In the genomic region with DNA sequence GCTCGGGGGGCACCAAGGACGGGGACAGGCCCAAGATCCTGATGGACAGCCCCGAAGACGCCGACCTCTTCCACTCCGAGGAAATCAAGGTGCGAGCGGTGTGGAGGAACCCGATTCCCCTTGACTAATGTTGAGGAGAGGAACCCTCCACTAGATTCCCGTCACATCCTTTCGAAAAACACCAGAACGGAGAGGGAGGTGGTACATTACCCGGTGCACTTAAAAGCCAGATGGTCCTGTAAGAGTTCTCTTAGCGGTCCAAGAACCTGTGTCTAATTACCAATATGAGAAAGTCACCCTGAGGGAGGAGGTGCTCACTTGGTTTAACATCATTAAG, we compare ENCODE assay signal across 8 cellular contexts. TPM values are rescaled to one million over a fixed set of nuclear protein-coding genes. Genes with fewer than 3 reads are reported as not detected.
DNase-seq lines count a peak whose midpoint lies in the region; ATAC-seq and TF ChIP-seq lines count a peak whose summit lies in the region.

No MANE protein-coding gene starts in this region.

- peak in 1 of 2 donors; percentile 3 for ATAC-seq in activated T-cell treated with anti-CD3 and anti-CD28 coated beads, Interleukin-2, amount 50 U/mL, for 4 hours
- ATAC-seq in WTC11 (no peak), HG03196 (IDR thresholded peaks at IDR 0.05; ENCODE audit: unreplicated experiment) (no peak)

- H3K79me2 ChIP-seq in hepatocyte: peaks cover 36% of the 10 kb centered on the region

- H3K9me3 ChIP-seq in hepatocyte (ENCODE audit: low read depth): no peaks in the 10 kb centered on the region
- H3K9me3 ChIP-seq in spleen: no peaks in the 10 kb centered on the region

- 2% methylated on average over 13 of the region's 14 CpGs for WGBS in hepatocyte (ENCODE audit: low lambda C conversion rate, missing lambda C conversion rate)
- WGBS in spleen, 5 donors: 0 to 4% (median 1%) methylated on average over 14 of the region's 14 CpGs

- H3K36me3 Mint-ChIP-seq in activated T-cell treated with anti-CD3 and anti-CD28 coated beads, Interleukin-2, amount 50 U/mL, for 4 hours (ENCODE audit: insufficient read depth): peaks cover 27% of the 10 kb centered on the region
- H3K36me3 Mint-ChIP-seq in WTC11: peaks cover 34% of the 10 kb centered on the region

- H3K4me1 ChIP-seq in hepatocyte (ENCODE audit: insufficient read depth): peaks cover 19% of the 10 kb centered on the region
- H3K4me1 ChIP-seq in spleen: peaks cover 36 to 74% (median 69%) of the 10 kb centered on the region in 6 donors

- H3K36me3 ChIP-seq in hepatocyte (replicated peaks; ENCODE audit: insufficient read depth, low read depth): no peaks in the 10 kb centered on the region
- peaks cover 2 to 39% (median 25%) of the 10 kb centered on the region in 6 donors for H3K36me3 ChIP-seq in spleen

- peaks cover 58% of the 10 kb centered on the region for H3K4me1 Mint-ChIP-seq in activated T-cell treated with anti-CD3 and anti-CD28 coated beads, Interleukin-2, amount 50 U/mL, for 4 hours (ENCODE audit: low read depth)
- H3K4me1 Mint-ChIP-seq in WTC11: peaks cover 13% of the 10 kb centered on the region

- intact Hi-C loops in spleen (cut with DNase I; ENCODE audit: low total_unique reads): no loop called here

- no peaks in the 10 kb centered on the region for H3K9me3 Mint-ChIP-seq in activated T-cell treated with anti-CD3 and anti-CD28 coated beads, Interleukin-2, amount 50 U/mL, for 4 hours
- H3K9me3 Mint-ChIP-seq in WTC11: no peaks in the 10 kb centered on the region

- POLR2A ChIA-PET in WTC11 (lab: Charles Lee): no interaction called here

- peak overlapping the region; percentile 93 for H3K4me3 Mint-ChIP-seq in activated T-cell treated with anti-CD3 and anti-CD28 coated beads, Interleukin-2, amount 50 U/mL, for 4 hours
- H3K4me3 Mint-ChIP-seq in WTC11: peak overlapping the region; percentile 93

- peak overlapping the region; percentile 93 for H3K4me2 ChIP-seq in hepatocyte

- peak overlapping the region; percentile 94 for H3K27ac ChIP-seq in hepatocyte
- H3K27ac ChIP-seq in spleen: peak overlapping the region; percentile 92 to 99 (median 97)

- H2AFZ ChIP-seq in hepatocyte: peak overlapping the region; percentile 57

- CTCF ChIA-PET in WTC11 (lab: Charles Lee): interaction anchor here (0.6 to 2.0 kb wide), 11 partner anchors 8 to 512 kb away, joined by 3 to 20 read pairs (median 5); no protein-coding TSS in a partner anchor

- H3K27me3 ChIP-seq in hepatocyte: no peaks in the 10 kb centered on the region
- H3K27me3 ChIP-seq in spleen (replicated peaks in 1 of 7): no peaks in the 10 kb centered on the region

- no peaks in the 10 kb centered on the region for H3K9me2 ChIP-seq in hepatocyte (replicated peaks; ENCODE audit: insufficient read depth)

- H4K20me1 ChIP-seq in hepatocyte (ENCODE audit: insufficient read depth, poor library complexity, severe bottlenecking): no peaks in the 10 kb centered on the region

- TF ChIP-seq CTCF in WTC11 (IDR thresholded peaks at IDR 0.05) (no peak), hepatocyte (IDR thresholded peaks at IDR 0.05; ENCODE audit: poor library complexity) (no peak), spleen (IDR thresholded peaks at IDR 0.05 in 8 of 11, conservative IDR thresholded peaks at IDR 0.05 in 3 of 11) (no peak)

- no peaks in the 10 kb centered on the region for H3K27me3 Mint-ChIP-seq in activated T-cell treated with anti-CD3 and anti-CD28 coated beads, Interleukin-2, amount 50 U/mL, for 4 hours (ENCODE audit: low read depth)
- H3K27me3 Mint-ChIP-seq in WTC11 (ENCODE audit: low read depth): no peaks in the 10 kb centered on the region

- TF ChIP-seq POLR2A in spleen (IDR thresholded peaks at IDR 0.05): no peak

- no peak for DNase-seq in activated T-cell treated with anti-CD3 and anti-CD28 coated beads, Interleukin-2, amount 50 U/mL, for 4 hours
- no peak for DNase-seq in activated T-cell treated with anti-CD3 and anti-CD28 coated beads, Interleukin-2, amount 50 U/mL, for 48 hours
- DNase-seq in WTC11 (ENCODE audit: low spot score): no peak
- DNase-seq in hepatocyte (ENCODE audit: low spot score): no peak
- no peak for DNase-seq in spleen
- no peak for DNase-seq in middle frontal gyrus (ENCODE audit: extremely low spot score, low spot score)
- DNase-seq in NCI-H446 treated with DMSO at 0.1 percent for 48 hours (lab: John Stamatoyannopoulos, UW): no peak

- peak overlapping the region; percentile 85 for H3K27ac Mint-ChIP-seq in WTC11

- peak overlapping the region; percentile 52 for H3K4me3 ChIP-seq in hepatocyte
- H3K4me3 ChIP-seq in spleen: peak overlapping the region; percentile 68 to 94 (median 88)

TF ChIP-seq in WTC11, 78 proteins besides CTCF, POLR2A, EP300 and RAD21:
- TF ChIP-seq, protein P1, sequence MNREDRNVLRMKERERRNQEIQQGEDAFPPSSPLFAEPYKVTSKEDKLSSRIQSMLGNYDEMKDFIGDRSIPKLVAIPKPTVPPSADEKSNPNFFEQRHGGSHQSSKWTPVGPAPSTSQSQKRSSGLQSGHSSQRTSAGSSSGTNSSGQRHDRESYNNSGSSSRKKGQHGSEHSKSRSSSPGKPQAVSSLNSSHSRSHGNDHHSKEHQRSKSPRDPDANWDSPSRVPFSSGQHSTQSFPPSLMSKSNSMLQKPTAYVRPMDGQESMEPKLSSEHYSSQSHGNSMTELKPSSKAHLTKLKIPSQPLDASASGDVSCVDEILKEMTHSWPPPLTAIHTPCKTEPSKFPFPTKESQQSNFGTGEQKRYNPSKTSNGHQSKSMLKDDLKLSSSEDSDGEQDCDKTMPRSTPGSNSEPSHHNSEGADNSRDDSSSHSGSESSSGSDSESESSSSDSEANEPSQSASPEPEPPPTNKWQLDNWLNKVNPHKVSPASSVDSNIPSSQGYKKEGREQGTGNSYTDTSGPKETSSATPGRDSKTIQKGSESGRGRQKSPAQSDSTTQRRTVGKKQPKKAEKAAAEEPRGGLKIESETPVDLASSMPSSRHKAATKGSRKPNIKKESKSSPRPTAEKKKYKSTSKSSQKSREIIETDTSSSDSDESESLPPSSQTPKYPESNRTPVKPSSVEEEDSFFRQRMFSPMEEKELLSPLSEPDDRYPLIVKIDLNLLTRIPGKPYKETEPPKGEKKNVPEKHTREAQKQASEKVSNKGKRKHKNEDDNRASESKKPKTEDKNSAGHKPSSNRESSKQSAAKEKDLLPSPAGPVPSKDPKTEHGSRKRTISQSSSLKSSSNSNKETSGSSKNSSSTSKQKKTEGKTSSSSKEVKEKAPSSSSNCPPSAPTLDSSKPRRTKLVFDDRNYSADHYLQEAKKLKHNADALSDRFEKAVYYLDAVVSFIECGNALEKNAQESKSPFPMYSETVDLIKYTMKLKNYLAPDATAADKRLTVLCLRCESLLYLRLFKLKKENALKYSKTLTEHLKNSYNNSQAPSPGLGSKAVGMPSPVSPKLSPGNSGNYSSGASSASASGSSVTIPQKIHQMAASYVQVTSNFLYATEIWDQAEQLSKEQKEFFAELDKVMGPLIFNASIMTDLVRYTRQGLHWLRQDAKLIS (CRISPR knock-in tag; IDR thresholded peaks at IDR 0.05; ENCODE audit: borderline replicate concordance): no peak

RNA-seq across cellular contexts. Expression of a gene that starts 0.3 kb away (rescaled TPM):
- 10 to 100 TPM; 30.9 to 37.3 (median 32.5) TPM for total RNA-seq in activated T-cell treated with anti-CD3 and anti-CD28 coated beads, Interleukin-2, amount 50 U/mL, for 4 hours
- 26.2 to 32.3 TPM (median 26.4 TPM) in 3 replicates for total RNA-seq in WTC11 (2021)
- 25.2 and 32.3 TPM in 2 replicates for total RNA-seq in hepatocyte
- 37.7 and 41.1 TPM in 2 replicates for polyA plus RNA-seq in hepatocyte
- total RNA-seq in spleen: 10 to 100 TPM; 40.7 to 69.2 (median 47.4) TPM
- 10 to 100 TPM; 28.3 to 42.1 (median 39.4) TPM for polyA plus RNA-seq in spleen
